ENCODE assay signal across 17 cellular contexts in genomic region chr2:182543746-182544525, GRCh38.
"Had no signal": no experiment of that assay in that cellular context is flagged by ENCODE, and none has a peak within 500 bp of the region (broad histone marks: within the 10 kb centered on the region; RNA-seq: fewer than 3 reads in every experiment).

No MANE protein-coding gene starts in this region.

- H3K27me3 Mint-ChIP-seq: activated B cell treated with CpG ODN at 0.5 μM for 24 hours; activated CD4-positive, alpha-beta T cell treated with anti-CD3 and anti-CD28 coated beads, Interleukin-2, amount 10 ng/mL, durations not matched to agents 24 days and 14 days; central memory CD8-positive, alpha-beta T cell had no signal

- H3K4me3 Mint-ChIP-seq: activated B cell treated with CpG ODN at 0.5 μM for 24 hours; activated CD4-positive, alpha-beta T cell treated with anti-CD3 and anti-CD28 coated beads, Interleukin-2, amount 10 ng/mL, durations not matched to agents 24 days and 14 days; activated naive CD4-positive, alpha-beta T cell treated with anti-CD3 and anti-CD28 coated beads for 36 hours; central memory CD8-positive, alpha-beta T cell; nephron; T-helper 1 cell treated with Interleukin-12 subunit alpha and Interleukin-12 subunit beta and Interleukin-4 antibody, amounts not matched to agents 30 μg/mL and 1 μg/mL, for 36 hours had no signal

- H3K27me3 ChIP-seq: adrenal gland, foreskin keratinocyte, sigmoid colon had no signal

- ATAC-seq: esophagus mucosa, foreskin keratinocyte, left cardiac atrium had no signal

- DNase-seq: activated B cell treated with CpG ODN at 0.5 μM for 24 hours; activated CD4-positive, alpha-beta T cell treated with anti-CD3 and anti-CD28 coated beads, Interleukin-2, amount 10 ng/mL, durations not matched to agents 24 days and 14 days; activated naive CD4-positive, alpha-beta T cell treated with anti-CD3 and anti-CD28 coated beads for 36 hours; adrenal gland; dermis blood vessel endothelial cell; foreskin keratinocyte; head of caudate nucleus; left cardiac atrium; sigmoid colon; stimulated activated CD4-positive, alpha-beta T cell treated with anti-CD3 and anti-CD28 coated beads, Interleukin-12 subunit alpha, Interleukin-12 subunit beta, amount 100 ng/mL, for 4 hours; stimulated activated naive CD4-positive, alpha-beta T cell; substantia nigra; trophoblast cell had no signal

- H3K27ac Mint-ChIP-seq: activated B cell treated with CpG ODN at 0.5 μM for 24 hours; activated CD4-positive, alpha-beta T cell treated with anti-CD3 and anti-CD28 coated beads, Interleukin-2, amount 10 ng/mL, durations not matched to agents 24 days and 14 days; activated naive CD4-positive, alpha-beta T cell treated with anti-CD3 and anti-CD28 coated beads for 36 hours; T-helper 1 cell treated with Interleukin-12 subunit alpha and Interleukin-12 subunit beta and Interleukin-4 antibody, amounts not matched to agents 30 μg/mL and 1 μg/mL, for 36 hours had no signal

- H3K4me3 ChIP-seq: adrenal gland, sigmoid colon had no signal

- H3K9me3 ChIP-seq: adrenal gland, sigmoid colon had no signal

- H3K27ac ChIP-seq: foreskin keratinocyte had no signal

- H3K4me1 Mint-ChIP-seq: activated CD4-positive, alpha-beta T cell treated with anti-CD3 and anti-CD28 coated beads, Interleukin-2, amount 10 ng/mL, durations not matched to agents 24 days and 14 days; central memory CD8-positive, alpha-beta T cell had no signal

- H3K36me3 ChIP-seq: adrenal gland, sigmoid colon had no signal

- H3K4me1 ChIP-seq: adrenal gland, foreskin keratinocyte had no signal

- H3K9me3 Mint-ChIP-seq: activated B cell treated with CpG ODN at 0.5 μM for 24 hours; activated CD4-positive, alpha-beta T cell treated with anti-CD3 and anti-CD28 coated beads, Interleukin-2, amount 10 ng/mL, durations not matched to agents 24 days and 14 days; activated naive CD4-positive, alpha-beta T cell treated with anti-CD3 and anti-CD28 coated beads for 36 hours; central memory CD8-positive, alpha-beta T cell; nephron; T-helper 1 cell treated with Interleukin-12 subunit alpha and Interleukin-12 subunit beta and Interleukin-4 antibody, amounts not matched to agents 30 μg/mL and 1 μg/mL, for 36 hours had no signal
